17 cellular contexts compared by ENCODE assay signal in the genomic region with DNA sequence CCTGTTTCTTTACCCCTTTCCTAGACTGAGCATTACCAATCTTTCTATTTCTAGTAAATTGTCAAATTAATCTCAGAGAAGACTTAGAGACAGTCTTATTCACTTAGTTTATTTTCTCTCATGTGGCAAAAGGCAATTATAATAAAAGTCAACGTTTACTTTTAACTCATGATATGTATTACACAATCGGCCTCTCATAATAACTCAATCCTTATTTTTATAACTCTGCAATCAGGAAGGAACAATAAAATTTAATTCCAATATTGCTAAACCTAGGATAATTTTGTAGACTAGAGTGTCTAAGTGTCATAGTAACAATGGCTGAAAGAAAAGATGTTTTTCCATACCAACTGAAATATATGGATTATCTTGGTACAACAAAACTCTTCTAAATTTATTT.
A peak's percentile ranks its signal among the peaks of the same experiment; 100 is the strongest.
DNase-seq lines count a peak whose midpoint lies in the region; ATAC-seq, FAIRE-seq and TF ChIP-seq lines count a peak whose summit lies in the region.
"Had no signal": no experiment of that assay in that cellular context is flagged by ENCODE, and none has a peak within 500 bp of the region (broad histone marks: within the 10 kb centered on the region; RNA-seq: fewer than 3 reads in every experiment).

No MANE protein-coding gene starts in this region.

- BruUV-seq in IMR-90 (replicated peaks; lab: Mats Ljungman, UMichigan) = no TSS peak

- TF ChIP-seq RAD21 in IMR-90 (IDR thresholded peaks at IDR 0.05; ENCODE audit: low read length) (no peak), neural cell (conservative IDR thresholded peaks at IDR 0.05) (no peak)

- intact Hi-C loops in IMR-90 (cut with micrococcal nuclease) = no loop called here

- H3K4me2 ChIP-seq in IMR-90 (ENCODE audit: low read depth, low read length) (no peak overlapping the region), neural cell (ENCODE audit: low read length) (no peak overlapping the region)
- H3K4me2 ChIP-seq: BLaER1 had no signal

- no peak overlapping the region for H4K91ac ChIP-seq in IMR-90 (ENCODE audit: insufficient read depth, low read depth, low read length)

- H2BK5ac ChIP-seq in IMR-90 (ENCODE audit: low read depth, low read length, poor library complexity, severe bottlenecking) = no peak overlapping the region

- H3K27me3 ChIP-seq in IMR-90 (ENCODE audit: control insufficient read depth, insufficient read depth, low read length) = no peaks in the 10 kb centered on the region
- H3K27me3 ChIP-seq in neural cell (ENCODE audit: insufficient read depth, low read depth, low read length) = no peaks in the 10 kb centered on the region
- H3K27me3 ChIP-seq: BLaER1 had no signal

- H3K9me1 ChIP-seq in IMR-90 (ENCODE audit: insufficient read depth, low read length) = no peaks in the 10 kb centered on the region

- peak; percentile 66 for FAIRE-seq in islet of Langerhans (lab: Jason Lieb, UNC)
- FAIRE-seq: K562 had no signal

- WGBS in IMR-90 (ENCODE audit: extremely low coverage in 2 of 2, insufficient read length in 1 of 2), 2 experiments = no CpG with 5 or more reads among the region's 2 CpGs

- no peak overlapping the region for H4K8ac ChIP-seq in IMR-90 (ENCODE audit: low read depth in 2 of 2, low read length in 2 of 2)

- no peak for TF ChIP-seq CTCF in IMR-90 (conservative IDR thresholded peaks at IDR 0.05; ENCODE audit: low read depth, low read length)
- no peak for TF ChIP-seq CTCF in neural cell (IDR thresholded peaks at IDR 0.05; ENCODE audit: poor library complexity, severe bottlenecking)

- H2AK9ac ChIP-seq in IMR-90 (replicated peaks; ENCODE audit: low read depth, low read length, poor library complexity) = no peak overlapping the region

- H2BK120ac ChIP-seq in IMR-90 (ENCODE audit: low read depth, low read length) = no peak overlapping the region

- H3K9me3 ChIP-seq in IMR-90 (ENCODE audit: control insufficient read depth, insufficient read depth, low read length) = no peaks in the 10 kb centered on the region
- no peaks in the 10 kb centered on the region for H3K9me3 ChIP-seq in neural cell (ENCODE audit: low read length)
- H3K9me3 ChIP-seq: BLaER1 had no signal

- H3K14ac ChIP-seq in IMR-90 (replicated peaks; ENCODE audit: low read depth, low read length) = no peak overlapping the region

- H4K20me1 ChIP-seq in IMR-90 (ENCODE audit: insufficient read depth, low read length) (no peaks in the 10 kb centered on the region), neural cell (ENCODE audit: insufficient read depth) (no peaks in the 10 kb centered on the region)
- H4K20me1 ChIP-seq: BLaER1 had no signal

- H3K79me2 ChIP-seq in neural cell (replicated peaks; ENCODE audit: insufficient read depth, low read length) = no peaks in the 10 kb centered on the region

- H2AK5ac ChIP-seq in IMR-90 (ENCODE audit: low read depth, low read length) = no peak overlapping the region

- in situ Hi-C loops in IMR-90 (cut with MboI; ENCODE audit: low sequenced_read_pairs) = loop anchor here (10.0 kb wide), 1 partner anchor 494 kb away; no protein-coding TSS in a partner anchor

- H2BK15ac ChIP-seq in IMR-90 (ENCODE audit: low read depth, low read length) = no peak overlapping the region

- H3K27ac ChIP-seq in IMR-90 (ENCODE audit: insufficient read depth, low read length) (no peak overlapping the region), neural cell (ENCODE audit: low read length) (peak overlapping the region; percentile 49)
- H3K27ac ChIP-seq: BLaER1, HL-60 had no signal

- H3K36me3 ChIP-seq in IMR-90 (ENCODE audit: control insufficient read depth, insufficient read depth, low read length) (no peaks in the 10 kb centered on the region), neural cell (ENCODE audit: insufficient read depth, low read length) (no peaks in the 10 kb centered on the region)
- H3K36me3 ChIP-seq: BLaER1 had no signal

- H3F3A ChIP-seq in neural cell (ENCODE audit: insufficient read depth, low read length, poor library complexity, severe bottlenecking) = no peaks in the 10 kb centered on the region

- no peak overlapping the region for H4K5ac ChIP-seq in IMR-90 (ENCODE audit: low read depth, low read length)

- no peak for TF ChIP-seq POLR2A in IMR-90 (IDR thresholded peaks at IDR 0.05; ENCODE audit: low read depth, low read length)

- H3K9ac ChIP-seq in IMR-90 (ENCODE audit: low read depth, low read length) (no peak overlapping the region), neural cell (ENCODE audit: low read length) (no peak overlapping the region)
- H3K9ac ChIP-seq: BLaER1 had no signal

- H3K4ac ChIP-seq in IMR-90 (ENCODE audit: low read depth, low read length) = no peak overlapping the region

- H2BK20ac ChIP-seq in IMR-90 (ENCODE audit: low read depth, low read length) = no peak overlapping the region

- no peak for TF ChIP-seq EP300 in neural cell (conservative IDR thresholded peaks at IDR 0.05; ENCODE audit: poor library complexity, severe bottlenecking)

- POLR2A ChIA-PET in IMR-90 (lab: Charles Lee; ENCODE audit: unreplicated experiment) = no interaction called here

- H3K18ac ChIP-seq in IMR-90 (ENCODE audit: low read depth, low read length) = no peak overlapping the region

- no peak overlapping the region for H3K23ac ChIP-seq in IMR-90 (ENCODE audit: low read depth, low read length)

- H3K56ac ChIP-seq in IMR-90 (ENCODE audit: extremely low read depth, insufficient read depth, low read length) = no peak overlapping the region

- CTCF ChIA-PET in IMR-90 (lab: Yijun Ruan, JAX) = interaction anchor here (0.6 kb wide), 1 partner anchor 787 kb away, joined by 3 read pairs; no protein-coding TSS in a partner anchor

- DNase-seq in IMR-90 = no peak
- DNase-seq in OCI-M2 (lab: John Stamatoyannopoulos, UW; ENCODE audit: unreplicated experiment) = no peak
- no peak for DNase-seq in NCI-H1436 treated with DMSO at 0.1 percent for 48 hours (lab: John Stamatoyannopoulos, UW)
- DNase-seq: ACHN; CD4-positive, alpha-beta memory T cell; DMS153; DMS79; GDM1; GOT3; H7 had no signal

- H2AFZ ChIP-seq in IMR-90 (replicated peaks; ENCODE audit: low read length, poor library complexity) (no peak overlapping the region), neural cell (ENCODE audit: low read depth, low read length) (no peak overlapping the region)

- no peaks in the 10 kb centered on the region for H3K4me1 ChIP-seq in IMR-90 (ENCODE audit: control insufficient read depth, insufficient read depth, low read length)
- H3K4me1 ChIP-seq: BLaER1 had no signal

- no peaks in the 10 kb centered on the region for H3K79me1 ChIP-seq in IMR-90 (ENCODE audit: low read depth in 1 of 2, low read length in 2 of 2)

- dilution Hi-C loops in IMR-90 (cut with HindIII; ENCODE audit: low sequenced_read_pairs, unreplicated experiment) = no loop called here

- H3K4me3 ChIP-seq in IMR-90 (ENCODE audit: insufficient read depth, low read depth, low read length) = no peak overlapping the region
- no peak overlapping the region for H3K4me3 ChIP-seq in neural cell (ENCODE audit: low read length)
- H3K4me3 ChIP-seq: BLaER1, K562 had no signal

- no peaks in the 10 kb centered on the region for H3K9me2 ChIP-seq in neural cell (ENCODE audit: insufficient read depth, low read length)

- ATAC-seq in IMR-90 (ENCODE audit: low read depth) = no peak
- no peak for ATAC-seq in HG03159 (IDR thresholded peaks at IDR 0.05; ENCODE audit: unreplicated experiment)
- ATAC-seq: HCT116, K562 had no signal

TF ChIP-seq in IMR-90, 13 proteins besides CTCF, POLR2A, EP300 and RAD21:
- TF ChIP-seq, protein P1, sequence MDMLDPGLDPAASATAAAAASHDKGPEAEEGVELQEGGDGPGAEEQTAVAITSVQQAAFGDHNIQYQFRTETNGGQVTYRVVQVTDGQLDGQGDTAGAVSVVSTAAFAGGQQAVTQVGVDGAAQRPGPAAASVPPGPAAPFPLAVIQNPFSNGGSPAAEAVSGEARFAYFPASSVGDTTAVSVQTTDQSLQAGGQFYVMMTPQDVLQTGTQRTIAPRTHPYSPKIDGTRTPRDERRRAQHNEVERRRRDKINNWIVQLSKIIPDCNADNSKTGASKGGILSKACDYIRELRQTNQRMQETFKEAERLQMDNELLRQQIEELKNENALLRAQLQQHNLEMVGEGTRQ (IDR thresholded peaks at IDR 0.05; ENCODE audit: low read depth, low read length) = no peak
- TF ChIP-seq CHD1 (IDR thresholded peaks at IDR 0.05; ENCODE audit: low read depth, low read length) (no peak), CEBPB (IDR thresholded peaks at IDR 0.05; ENCODE audit: low read depth, low read length) (0 out of 2 replicates have a peak, but pooled peaks have one; percentile 6)

TF ChIP-seq in neural cell, 6 proteins besides CTCF, POLR2A, EP300 and RAD21:
- TF ChIP-seq EZH2 (IDR thresholded peaks at IDR 0.05; ENCODE audit: borderline replicate concordance, insufficient read depth, low read length, poor library complexity, severe bottlenecking) = no peak
- TF ChIP-seq, protein P2, sequence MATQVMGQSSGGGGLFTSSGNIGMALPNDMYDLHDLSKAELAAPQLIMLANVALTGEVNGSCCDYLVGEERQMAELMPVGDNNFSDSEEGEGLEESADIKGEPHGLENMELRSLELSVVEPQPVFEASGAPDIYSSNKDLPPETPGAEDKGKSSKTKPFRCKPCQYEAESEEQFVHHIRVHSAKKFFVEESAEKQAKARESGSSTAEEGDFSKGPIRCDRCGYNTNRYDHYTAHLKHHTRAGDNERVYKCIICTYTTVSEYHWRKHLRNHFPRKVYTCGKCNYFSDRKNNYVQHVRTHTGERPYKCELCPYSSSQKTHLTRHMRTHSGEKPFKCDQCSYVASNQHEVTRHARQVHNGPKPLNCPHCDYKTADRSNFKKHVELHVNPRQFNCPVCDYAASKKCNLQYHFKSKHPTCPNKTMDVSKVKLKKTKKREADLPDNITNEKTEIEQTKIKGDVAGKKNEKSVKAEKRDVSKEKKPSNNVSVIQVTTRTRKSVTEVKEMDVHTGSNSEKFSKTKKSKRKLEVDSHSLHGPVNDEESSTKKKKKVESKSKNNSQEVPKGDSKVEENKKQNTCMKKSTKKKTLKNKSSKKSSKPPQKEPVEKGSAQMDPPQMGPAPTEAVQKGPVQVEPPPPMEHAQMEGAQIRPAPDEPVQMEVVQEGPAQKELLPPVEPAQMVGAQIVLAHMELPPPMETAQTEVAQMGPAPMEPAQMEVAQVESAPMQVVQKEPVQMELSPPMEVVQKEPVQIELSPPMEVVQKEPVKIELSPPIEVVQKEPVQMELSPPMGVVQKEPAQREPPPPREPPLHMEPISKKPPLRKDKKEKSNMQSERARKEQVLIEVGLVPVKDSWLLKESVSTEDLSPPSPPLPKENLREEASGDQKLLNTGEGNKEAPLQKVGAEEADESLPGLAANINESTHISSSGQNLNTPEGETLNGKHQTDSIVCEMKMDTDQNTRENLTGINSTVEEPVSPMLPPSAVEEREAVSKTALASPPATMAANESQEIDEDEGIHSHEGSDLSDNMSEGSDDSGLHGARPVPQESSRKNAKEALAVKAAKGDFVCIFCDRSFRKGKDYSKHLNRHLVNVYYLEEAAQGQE (IDR thresholded peaks at IDR 0.05; ENCODE audit: borderline replicate concordance) = no peak
- no peak for TF ChIP-seq POLR2AphosphoS5 (IDR thresholded peaks at IDR 0.05)
- no peak for TF ChIP-seq TAF1 (IDR thresholded peaks at IDR 0.05; ENCODE audit: low read depth)
- no peak for TF ChIP-seq SMC3 (conservative IDR thresholded peaks at IDR 0.05; ENCODE audit: poor library complexity)
- no peak for TF ChIP-seq MXI1 (conservative IDR thresholded peaks at IDR 0.05; ENCODE audit: poor library complexity, severe bottlenecking)
